In genomic region chr11:12156301-12157140, GRCh38 we compare ENCODE assay signal across 10 cellular contexts. TPM values are rescaled to one million over a fixed set of nuclear protein-coding genes. Genes with fewer than 3 reads are reported as not detected.
DNase-seq lines count a peak whose midpoint lies in the region; ATAC-seq and TF ChIP-seq lines count a peak whose summit lies in the region.
"Had no signal": no experiment of that assay in that cellular context is flagged by ENCODE, and none has a peak within 500 bp of the region (broad histone marks: within the 10 kb centered on the region; RNA-seq: fewer than 3 reads in every experiment).

No MANE protein-coding gene starts in this region.

- H2AFZ ChIP-seq in trophoblast cell (ENCODE audit: insufficient read depth, low read length, poor library complexity): no peak overlapping the region

- no peak overlapping the region for H4K8ac ChIP-seq in trophoblast cell (ENCODE audit: low read depth, low read length)

- no peak overlapping the region for H4K12ac ChIP-seq in trophoblast cell (ENCODE audit: low read depth, low read length)

- H4K91ac ChIP-seq in trophoblast cell (ENCODE audit: low read depth, low read length): no peak overlapping the region

- H3K27ac Mint-ChIP-seq in HFFc6: peak overlapping the region; percentile 99

- no peak overlapping the region for H3K23ac ChIP-seq in trophoblast cell (ENCODE audit: low read length)

- no peak overlapping the region for H3K14ac ChIP-seq in trophoblast cell (ENCODE audit: low read length)

- peaks cover 2% of the 10 kb centered on the region for H3K79me2 ChIP-seq in trophoblast cell (ENCODE audit: control insufficient read depth, insufficient read depth, low read length, poor library complexity)

- H3K27me3 ChIP-seq in BLaER1 (no peaks in the 10 kb centered on the region), trophoblast cell (ENCODE audit: insufficient read depth, low read length) (no peaks in the 10 kb centered on the region), adrenal gland (no peaks in the 10 kb centered on the region)

- H3K9ac ChIP-seq in BLaER1: no peak overlapping the region
- H3K9ac ChIP-seq in trophoblast cell (ENCODE audit: low read length): no peak overlapping the region

- no peak overlapping the region for H2AK5ac ChIP-seq in trophoblast cell (ENCODE audit: low read length)

- no peak for DNase-seq in HFFc6
- peak; percentile 67 for DNase-seq in coronary artery (ENCODE audit: low spot score)
- DNase-seq in trophoblast cell: no peak
- DNase-seq in adrenal gland: no peak
- DNase-seq: DMS153, NCI-H524 treated with DMSO at 0.1 percent for 48 hours had no signal

- H3K4me1 ChIP-seq in BLaER1 (peaks cover 31% of the 10 kb centered on the region), trophoblast cell (ENCODE audit: control insufficient read depth in 1 of 2, insufficient read depth in 2 of 2, low read length in 2 of 2) (peaks cover 7 to 23% of the 10 kb centered on the region in 2 experiments), adrenal gland (replicated peaks in 1 of 2) (peaks cover 0 to 25% of the 10 kb centered on the region in 2 donors)

- H3K79me1 ChIP-seq in trophoblast cell (ENCODE audit: low read length): peaks cover 7% of the 10 kb centered on the region

- H3K36me3 ChIP-seq in BLaER1: no peaks in the 10 kb centered on the region
- H3K36me3 ChIP-seq in trophoblast cell (ENCODE audit: control insufficient read depth in 1 of 2, insufficient read depth in 2 of 2, low read length in 2 of 2): peaks cover 0 to 3% of the 10 kb centered on the region in 2 experiments
- peaks cover 0 to 3% of the 10 kb centered on the region in 2 donors for H3K36me3 ChIP-seq in adrenal gland (replicated peaks in 1 of 2)

- H3K27me3 Mint-ChIP-seq in HFFc6 (ENCODE audit: insufficient read depth): peaks cover 4% of the 10 kb centered on the region

- TF ChIP-seq POLR2A in GM18505 (IDR thresholded peaks at IDR 0.05; ENCODE audit: borderline replicate concordance, extremely low read depth, insufficient read depth, insufficient read length) (no peak), adrenal gland (IDR thresholded peaks at IDR 0.05) (no peak)

- peaks cover 73% of the 10 kb centered on the region for H3K4me1 Mint-ChIP-seq in HFFc6 (ENCODE audit: low read depth)

- H4K20me1 ChIP-seq in BLaER1: no peaks in the 10 kb centered on the region

- WGBS in trophoblast cell (ENCODE audit: extremely low coverage, insufficient coverage, insufficient read length): no CpG with 5 or more reads among the region's 7 CpGs
- 85 to 94% (median 87%) methylated on average over 5 to 7 of the region's 7 CpGs for WGBS in adrenal gland, 4 donors

- TF ChIP-seq CTCF in HFFc6 (IDR thresholded peaks at IDR 0.05) (no peak), coronary artery (IDR thresholded peaks at IDR 0.05) (no peak), adrenal gland (IDR thresholded peaks at IDR 0.05) (no peak)

- H3K27ac ChIP-seq in BLaER1: no peak overlapping the region
- peak overlapping the region; percentile 93 to 99 for H3K27ac ChIP-seq in coronary artery
- H3K27ac ChIP-seq in trophoblast cell (ENCODE audit: low read depth, low read length): no peak overlapping the region
- peak overlapping the region in 2 of 5 donors; percentile 64 to 72 for H3K27ac ChIP-seq in adrenal gland

- peaks cover 56% of the 10 kb centered on the region for H3K36me3 Mint-ChIP-seq in HFFc6 (ENCODE audit: low read depth)

- H3K9me3 Mint-ChIP-seq in HFFc6: no peaks in the 10 kb centered on the region

- no peak overlapping the region for H2BK5ac ChIP-seq in trophoblast cell (ENCODE audit: low read depth, low read length, poor library complexity)

- H3K4me3 ChIP-seq in BLaER1 (no peak overlapping the region), coronary artery (no peak overlapping the region), trophoblast cell (ENCODE audit: low read depth, low read length) (no peak overlapping the region), adrenal gland (no peak overlapping the region)

- H3K4me2 ChIP-seq in BLaER1: peak overlapping the region; percentile 43
- H3K4me2 ChIP-seq in trophoblast cell (ENCODE audit: low read length): no peak overlapping the region

- no peak overlapping the region for H2BK120ac ChIP-seq in trophoblast cell (ENCODE audit: insufficient read depth, low read length, poor library complexity)

- H3K18ac ChIP-seq in trophoblast cell (ENCODE audit: low read length): no peak overlapping the region

- H2BK12ac ChIP-seq in trophoblast cell (ENCODE audit: low read length): peak overlapping the region; percentile 11

- H3K4me3 Mint-ChIP-seq in HFFc6: no peak overlapping the region; the same call in 1 of the 2 replicates

- no peak overlapping the region for H3K4ac ChIP-seq in trophoblast cell (ENCODE audit: low read depth, low read length)

- intact Hi-C loops in adrenal gland (cut with DNase I): no loop called here

- ATAC-seq in GM18505 (IDR thresholded peaks at IDR 0.05; ENCODE audit: unreplicated experiment) (no peak), GM18517 (IDR thresholded peaks at IDR 0.05; ENCODE audit: unreplicated experiment) (no peak), HG03565 (IDR thresholded peaks at IDR 0.05; ENCODE audit: unreplicated experiment) (no peak)

- H3K9me3 ChIP-seq in BLaER1 (no peaks in the 10 kb centered on the region), trophoblast cell (ENCODE audit: insufficient read depth, low read depth, low read length) (no peaks in the 10 kb centered on the region), adrenal gland (replicated peaks in 1 of 3) (no peaks in the 10 kb centered on the region)

RNA-seq across cellular contexts. Expression of gene MICAL2, which starts 46.1 kb away (rescaled TPM):
- total RNA-seq in HFFc6 (2021; fragmentation: NEBNext Ultra II Directional; extraction: Animal tissue kit (Norgen Biotek cat#: 25700)): 100 to 1,000 TPM; 199 to 252 (median 233) TPM
- 24.5 and 30.8 TPM in 2 replicates for polyA plus RNA-seq in trophoblast cell (2013)
- total RNA-seq in adrenal gland: 10 to 100 TPM; 25.7 to 80.5 (median 46.6) TPM
- polyA plus RNA-seq in adrenal gland: 10 to 100 TPM in 2 of 3 donors, 1 to 10 TPM in 1; 8.7 to 18.2 (median 12.1) TPM

Comparison
In these comparisons a context has a peak if more than half of its experiments do, and no peak if none do; other contexts are left out.
1. H3K27ac ChIP-seq: peak in coronary artery (2 of 2); none in BLaER1 (single experiment) and trophoblast cell (single experiment).